ENCODE assay signal across 8 cellular contexts in genomic region chr7:32691923-32692815, GRCh38.
DNase-seq lines count a peak whose midpoint lies in the region; ATAC-seq and TF ChIP-seq lines count a peak whose summit lies in the region.
"Not testable (repeated sequence)": the region's sequence is repeated elsewhere in the genome, so short reads cannot be mapped to it uniquely, and the experiment has no call there.

No MANE protein-coding gene starts in this region.

- 31% methylated on average over 7 of the region's 7 CpGs for WGBS in liver

- POLR2A ChIA-PET in activated CD4-positive, alpha-beta T cell treated with anti-CD3 and anti-CD28 coated beads for 36 hours (lab: Charles Lee) = not testable (repeated sequence)

- not testable (repeated sequence) for H3K9me3 ChIP-seq in liver (ENCODE audit: control insufficient read depth in 4 of 4, low read length in 3 of 4)

- peak in 55 of 56 donors; percentile 31 to 77 (median 61) for TF ChIP-seq CTCF in dorsolateral prefrontal cortex (IDR thresholded peaks at IDR 0.05 in 54 of 56, conservative IDR thresholded peaks at IDR 0.05 in 2 of 56; ENCODE audit: low read depth in 1 of 56, partially characterized antibody in 56 of 56)
- peak; percentile 13 for TF ChIP-seq CTCF in liver (IDR thresholded peaks at IDR 0.05; ENCODE audit: low read depth, low read length, missing input control)

- not testable (repeated sequence) for H3K27ac Mint-ChIP-seq in activated CD4-positive, alpha-beta T cell treated with anti-CD3 and anti-CD28 coated beads for 36 hours; stimulated activated effector memory CD8-positive, alpha-beta T cell treated with anti-CD3 and anti-CD28 coated beads, Interleukin-12 subunit alpha, Interleukin-12 subunit beta, amount 100 ng/mL, for 72 hours

- not testable (repeated sequence) for H3K4me3 Mint-ChIP-seq in activated CD4-positive, alpha-beta T cell treated with anti-CD3 and anti-CD28 coated beads for 36 hours; stimulated activated effector memory CD8-positive, alpha-beta T cell treated with anti-CD3 and anti-CD28 coated beads, Interleukin-12 subunit alpha, Interleukin-12 subunit beta, amount 100 ng/mL, for 72 hours

- H3K4me1 Mint-ChIP-seq in activated CD4-positive, alpha-beta T cell treated with anti-CD3 and anti-CD28 coated beads for 36 hours = peaks cover 13% of the 10 kb centered on the region
- H3K4me1 Mint-ChIP-seq in stimulated activated effector memory CD8-positive, alpha-beta T cell treated with anti-CD3 and anti-CD28 coated beads, Interleukin-12 subunit alpha, Interleukin-12 subunit beta, amount 100 ng/mL, for 72 hours = peaks cover 12% of the 10 kb centered on the region

- H3K27me3 ChIP-seq in dorsolateral prefrontal cortex; liver (ENCODE audit: control insufficient read depth in 4 of 4, insufficient read depth in 4 of 4, low read length in 3 of 4): not testable (repeated sequence)

- H3K36me3 Mint-ChIP-seq in activated CD4-positive, alpha-beta T cell treated with anti-CD3 and anti-CD28 coated beads for 36 hours (ENCODE audit: low read depth); stimulated activated effector memory CD8-positive, alpha-beta T cell treated with anti-CD3 and anti-CD28 coated beads, Interleukin-12 subunit alpha, Interleukin-12 subunit beta, amount 100 ng/mL, for 72 hours: not testable (repeated sequence)

- TF ChIP-seq RAD21 in liver (IDR thresholded peaks at IDR 0.05) = peak; percentile 61 to 70

- not testable (repeated sequence) for H3K4me1 ChIP-seq in liver (ENCODE audit: control insufficient read depth in 4 of 4, insufficient read depth in 4 of 4, low read length in 3 of 4)

- DNase-seq in DMS53 treated with DMSO at 0.1 percent for 48 hours (lab: John Stamatoyannopoulos, UW; ENCODE audit: unreplicated experiment) = peak; percentile 31
- peak; percentile 40 for DNase-seq in NCI-H69 (lab: John Stamatoyannopoulos, UW)
- peak; percentile 56 for DNase-seq in activated CD4-positive, alpha-beta T cell treated with anti-CD3 and anti-CD28 coated beads for 36 hours
- DNase-seq in dorsolateral prefrontal cortex = peak in 8 of 10 donors; percentile 24 to 68 (median 60)
- DNase-seq in stimulated activated effector memory CD8-positive, alpha-beta T cell treated with anti-CD3 and anti-CD28 coated beads, Interleukin-12 subunit alpha, Interleukin-12 subunit beta, amount 100 ng/mL, for 72 hours (ENCODE audit: low spot score in 2 of 2) = not testable (repeated sequence)

- CTCF ChIA-PET in activated CD4-positive, alpha-beta T cell treated with anti-CD3 and anti-CD28 coated beads for 36 hours (lab: Charles Lee) = not testable (repeated sequence)

- not testable (repeated sequence) for H3K9ac ChIP-seq in liver (ENCODE audit: low read depth in 1 of 2, low read length in 2 of 2)

- peak overlapping the region in 47 of 59 donors; percentile 21 to 83 (median 57) for H3K27ac ChIP-seq in dorsolateral prefrontal cortex
- H3K27ac ChIP-seq in liver (ENCODE audit: low read depth in 1 of 2, low read length in 2 of 2) = not testable (repeated sequence)

- ATAC-seq in GM21381 (IDR thresholded peaks at IDR 0.05; ENCODE audit: unreplicated experiment) (peak; percentile 78), HG03139 (IDR thresholded peaks at IDR 0.05; ENCODE audit: unreplicated experiment) (peak; percentile 65)
- ATAC-seq in activated CD4-positive, alpha-beta T cell treated with anti-CD3 and anti-CD28 coated beads for 36 hours = peak; percentile 84
- ATAC-seq in stimulated activated effector memory CD8-positive, alpha-beta T cell treated with anti-CD3 and anti-CD28 coated beads, Interleukin-12 subunit alpha, Interleukin-12 subunit beta, amount 100 ng/mL, for 72 hours = peak; percentile 72

- H3K4me3 ChIP-seq in dorsolateral prefrontal cortex = peak overlapping the region in 38 of 59 donors; percentile 6 to 50 (median 32)
- not testable (repeated sequence) for H3K4me3 ChIP-seq in liver (ENCODE audit: low read depth in 1 of 3, low read length in 3 of 3)

- intact Hi-C loops in activated CD4-positive, alpha-beta T cell treated with anti-CD3 and anti-CD28 coated beads for 36 hours (cut with DNase I, micrococcal nuclease) = loop anchor here (2.0 to 5.0 kb wide), 4 partner anchors 70 to 417 kb away; partner anchors contain the start of gene RP9 (in 2 of the 2)
- intact Hi-C loops in dorsolateral prefrontal cortex (cut with DNase I) = loop anchor here in 1 of 2 donors (5.0 kb wide), 1 partner anchor 415 kb away; the partner anchor contains the start of gene RP9

- not testable (repeated sequence) for H3K36me3 ChIP-seq in liver (ENCODE audit: control insufficient read depth in 4 of 4, insufficient read depth in 3 of 4, low read depth in 1 of 4, low read length in 3 of 4)

- H3K9me3 Mint-ChIP-seq in activated CD4-positive, alpha-beta T cell treated with anti-CD3 and anti-CD28 coated beads for 36 hours (ENCODE audit: low read depth); stimulated activated effector memory CD8-positive, alpha-beta T cell treated with anti-CD3 and anti-CD28 coated beads, Interleukin-12 subunit alpha, Interleukin-12 subunit beta, amount 100 ng/mL, for 72 hours: not testable (repeated sequence)

- H3K27me3 Mint-ChIP-seq in activated CD4-positive, alpha-beta T cell treated with anti-CD3 and anti-CD28 coated beads for 36 hours = not testable (repeated sequence)
